ENCODE assay signal across 8 cellular contexts in the genomic region with DNA sequence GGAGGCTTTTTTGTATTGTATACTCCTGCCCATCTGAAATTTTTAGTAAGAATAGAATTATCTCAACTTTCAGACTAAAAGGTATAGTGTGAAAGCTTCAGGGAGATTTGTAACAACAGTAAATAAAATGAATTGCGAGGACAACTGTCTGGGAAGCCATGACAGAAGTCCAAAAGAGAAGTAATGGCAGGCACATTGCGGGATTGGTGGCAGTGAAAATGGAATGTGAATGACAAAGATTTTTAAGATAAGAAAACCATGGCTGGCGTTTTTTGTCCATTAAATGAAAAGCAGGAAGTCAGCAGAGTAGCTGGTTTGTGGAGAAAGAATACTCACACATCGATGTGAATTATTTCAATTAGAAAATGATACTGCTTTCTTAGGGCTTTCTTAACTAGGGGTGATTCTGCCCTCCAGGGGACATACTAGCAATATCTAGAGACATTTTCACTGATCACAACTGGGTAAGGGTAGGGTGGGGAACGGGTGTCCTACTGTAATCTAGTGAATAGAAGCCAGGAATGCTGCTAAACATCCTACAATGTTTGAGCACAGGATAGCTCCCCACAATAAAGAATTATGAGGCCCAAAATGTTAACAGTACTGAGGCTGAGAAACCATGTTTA. TPM values are rescaled to one million over a fixed set of nuclear protein-coding genes. Genes with fewer than 3 reads are reported as not detected.
DNase-seq lines count a peak whose midpoint lies in the region; ATAC-seq and TF ChIP-seq lines count a peak whose summit lies in the region.

No MANE protein-coding gene starts in this region.

- H3K9ac ChIP-seq in neural progenitor cell: peak overlapping the region; percentile 91

- 76 to 77% methylated on average over 5 of the region's 5 CpGs for WGBS in ectodermal cell, 2 experiments

- intact Hi-C loops in CD8-positive, alpha-beta T cell (cut with DNase I, micrococcal nuclease): loop anchor here (2.0 to 5.0 kb wide), 5 partner anchors 64 to 654 kb away; partner anchors contain the start of genes ALKBH8 (in 1 of the 2), CUL5 (in 1 of the 2), EXPH5 (in 1 of the 2) and POGLUT3 (in 1 of the 2)

- H3K79me2 ChIP-seq in neural progenitor cell (ENCODE audit: low read depth): peaks cover 90% of the 10 kb centered on the region

- H3K4me1 Mint-ChIP-seq in CD8-positive, alpha-beta T cell (ENCODE audit: low read depth): peaks cover 56% of the 10 kb centered on the region
- peaks cover 35% of the 10 kb centered on the region for H3K4me1 Mint-ChIP-seq in neural progenitor cell

- H3F3A ChIP-seq in neural progenitor cell (ENCODE audit: low read depth): peaks cover 30% of the 10 kb centered on the region

- no peak overlapping the region for H2AFZ ChIP-seq in neural progenitor cell (replicated peaks)

- POLR2A ChIA-PET in CD8-positive, alpha-beta T cell (lab: Charles Lee): interaction anchor here (0.8 to 12.7 kb wide), 6 partner anchors 16 to 69 kb away, joined by 3 to 384 read pairs (median 36); no protein-coding TSS in a partner anchor

- H3K27ac Mint-ChIP-seq in CD8-positive, alpha-beta T cell: no peak overlapping the region
- H3K27ac Mint-ChIP-seq in neural progenitor cell: peak overlapping the region; percentile 61

- CTCF ChIA-PET in CD8-positive, alpha-beta T cell (lab: Charles Lee): interaction anchor here (2.1 to 7.2 kb wide), 2 partner anchors 17 to 25 kb away, joined by 5 to 68 read pairs; no protein-coding TSS in a partner anchor

- H3K27ac ChIP-seq in CD8-positive, alpha-beta T cell (ENCODE audit: low read depth, low read length): peak overlapping the region; percentile 96
- H3K27ac ChIP-seq in ectodermal cell (ENCODE audit: insufficient read depth, low read depth, low read length, poor library complexity, severe bottlenecking) (no peak overlapping the region), neural progenitor cell (no peak overlapping the region)

- peak overlapping the region; percentile 98 for H3K4me2 ChIP-seq in neural progenitor cell

- no peaks in the 10 kb centered on the region for H3K9me3 Mint-ChIP-seq in CD8-positive, alpha-beta T cell
- H3K9me3 Mint-ChIP-seq in neural progenitor cell: no peaks in the 10 kb centered on the region

- no peak for DNase-seq in CD8-positive, alpha-beta T cell
- DNase-seq in MG63 (no peak), neural progenitor cell (ENCODE audit: low spot score) (no peak)
- DNase-seq in effector CD4-positive, alpha-beta T cell: no peak
- no peak for DNase-seq in stimulated activated CD4-positive, alpha-beta T cell treated with anti-CD3 and anti-CD28 coated beads, Interleukin-2, amount 100 ng/mL, for 24 hours

- ATAC-seq in CD8-positive, alpha-beta T cell: no peak
- ATAC-seq in GM18861 (IDR thresholded peaks at IDR 0.05; ENCODE audit: unreplicated experiment) (no peak), GM19452 (IDR thresholded peaks at IDR 0.05; ENCODE audit: unreplicated experiment) (no peak)

- H3K27me3 ChIP-seq in CD8-positive, alpha-beta T cell (ENCODE audit: insufficient read depth, low read length): no peaks in the 10 kb centered on the region
- no peaks in the 10 kb centered on the region for H3K27me3 ChIP-seq in MG63
- no peaks in the 10 kb centered on the region for H3K27me3 ChIP-seq in ectodermal cell (ENCODE audit: control insufficient read depth, insufficient read depth, low read length, poor library complexity, severe bottlenecking)
- H3K27me3 ChIP-seq in neural progenitor cell: no peaks in the 10 kb centered on the region

- no peaks in the 10 kb centered on the region for H3K9me3 ChIP-seq in CD8-positive, alpha-beta T cell (ENCODE audit: low read length)
- H3K9me3 ChIP-seq in MG63 (no peaks in the 10 kb centered on the region), ectodermal cell (ENCODE audit: control insufficient read depth, low read length) (no peaks in the 10 kb centered on the region), neural progenitor cell (ENCODE audit: low read depth) (no peaks in the 10 kb centered on the region)

- no peaks in the 10 kb centered on the region for H3K27me3 Mint-ChIP-seq in CD8-positive, alpha-beta T cell (ENCODE audit: low read depth)
- H3K27me3 Mint-ChIP-seq in neural progenitor cell (ENCODE audit: insufficient read depth, low read depth): peaks cover 2% of the 10 kb centered on the region

- no peak overlapping the region for H3K4me3 Mint-ChIP-seq in CD8-positive, alpha-beta T cell
- H3K4me3 Mint-ChIP-seq in neural progenitor cell: no peak overlapping the region

- H3K36me3 ChIP-seq in CD8-positive, alpha-beta T cell (ENCODE audit: insufficient read depth, low read length): no peaks in the 10 kb centered on the region
- H3K36me3 ChIP-seq in MG63: peaks cover 18% of the 10 kb centered on the region
- H3K36me3 ChIP-seq in ectodermal cell (ENCODE audit: control insufficient read depth, insufficient read depth, low read length): no peaks in the 10 kb centered on the region
- no peaks in the 10 kb centered on the region for H3K36me3 ChIP-seq in neural progenitor cell

- TF ChIP-seq CTCF in CD8-positive, alpha-beta T cell (IDR thresholded peaks at IDR 0.05): no peak
- no peak for TF ChIP-seq CTCF in neural progenitor cell (IDR thresholded peaks at IDR 0.05)

- peak overlapping the region; percentile 92 for H3K4me3 ChIP-seq in CD8-positive, alpha-beta T cell (ENCODE audit: low read depth, low read length)
- H3K4me3 ChIP-seq in MG63 (peak overlapping the region; percentile 79), ectodermal cell (ENCODE audit: insufficient read depth, low read depth, low read length) (peak overlapping the region; percentile 85), neural progenitor cell (peak overlapping the region; percentile 86)

- H4K20me1 ChIP-seq in neural progenitor cell (ENCODE audit: low read depth): peaks cover 72% of the 10 kb centered on the region

- H3K36me3 Mint-ChIP-seq in CD8-positive, alpha-beta T cell: peaks cover 58% of the 10 kb centered on the region
- H3K36me3 Mint-ChIP-seq in neural progenitor cell: no peaks in the 10 kb centered on the region

- H3K4me1 ChIP-seq in CD8-positive, alpha-beta T cell (ENCODE audit: insufficient read depth, low read length): peaks cover 51% of the 10 kb centered on the region
- H3K4me1 ChIP-seq in ectodermal cell (ENCODE audit: control insufficient read depth, insufficient read depth, low read length): peaks cover 13% of the 10 kb centered on the region
- H3K4me1 ChIP-seq in neural progenitor cell: peaks cover 40% of the 10 kb centered on the region

RNA-seq across cellular contexts. Expression of gene NPAT, which starts 1.6 kb away (rescaled TPM):
- total RNA-seq in CD8-positive, alpha-beta T cell: 10 to 100 TPM; 24.6 to 26.4 TPM
- 3.3 and 8.1 TPM in 2 replicates for total RNA-seq in MG63 (2014; rRNA removed; shearing (Covaris generic); ENCODE audit: low replicate concordance)
- polyA plus RNA-seq in ectodermal cell (2013, experiment 1 of 4): 14.0 TPM
- 19.1 TPM for polyA plus RNA-seq in ectodermal cell (2013, experiment 2 of 4)
- polyA plus RNA-seq in ectodermal cell (2013, experiment 3 of 4): 12.5 TPM
- 16.5 TPM for polyA plus RNA-seq in ectodermal cell (2013, experiment 4 of 4)
- 20.8 and 39.2 TPM in 2 replicates for total RNA-seq in neural progenitor cell (ENCODE audit: low replicate concordance)

RNA-seq across cellular contexts. Expression of gene ATM, which starts 2.0 kb away (rescaled TPM):
- 100 to 1,000 TPM; 272 to 273 TPM for total RNA-seq in CD8-positive, alpha-beta T cell
- 10.8 and 24.3 TPM in 2 replicates for total RNA-seq in MG63 (2014; rRNA removed; shearing (Covaris generic); ENCODE audit: low replicate concordance)
- 32.4 TPM for polyA plus RNA-seq in ectodermal cell (2013, experiment 1 of 4)
- 36.4 TPM for polyA plus RNA-seq in ectodermal cell (2013, experiment 2 of 4)
- polyA plus RNA-seq in ectodermal cell (2013, experiment 3 of 4): 31.4 TPM
- 34.8 TPM for polyA plus RNA-seq in ectodermal cell (2013, experiment 4 of 4)
- total RNA-seq in neural progenitor cell (ENCODE audit: low replicate concordance): 66.5 and 105 TPM in 2 replicates
